ENCODE assay signal across 13 cellular contexts in the genomic region with DNA sequence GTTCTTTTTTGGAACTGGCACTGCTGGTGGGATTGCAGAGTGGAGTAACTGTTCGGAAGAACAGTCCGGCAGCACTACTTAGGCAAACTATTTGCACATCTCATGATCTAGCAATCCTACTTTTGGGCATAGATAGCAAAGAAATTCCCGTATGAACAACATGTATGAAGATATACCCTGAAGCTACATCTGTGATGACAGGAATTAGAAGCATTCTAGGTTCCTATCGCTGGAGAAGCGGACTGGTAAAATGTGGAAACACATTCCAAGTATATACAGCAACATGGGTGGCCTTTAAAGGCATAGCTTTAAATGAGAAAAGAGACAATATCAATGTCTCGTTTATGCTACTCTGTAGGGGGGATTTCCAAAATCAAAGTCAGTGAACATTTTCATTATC. TPM values are rescaled to one million over a fixed set of nuclear protein-coding genes. Genes with fewer than 3 reads are reported as not detected.
DNase-seq lines count a peak whose midpoint lies in the region; TF ChIP-seq lines count a peak whose summit lies in the region.
"Had no signal": no experiment of that assay in that cellular context is flagged by ENCODE, and none has a peak within 500 bp of the region (broad histone marks: within the 10 kb centered on the region; RNA-seq: fewer than 3 reads in every experiment).

No MANE protein-coding gene starts in this region.

- H3K27ac ChIP-seq in hepatocyte, result no peak overlapping the region
- peak overlapping the region in 1 of 5 donors; percentile 10 for H3K27ac ChIP-seq in stomach
- H3K27ac ChIP-seq in adrenal gland, result no peak overlapping the region
- H3K27ac ChIP-seq: cardiac muscle cell, SJCRH30, testis had no signal

- H3K4me1 Mint-ChIP-seq in activated T-cell treated with anti-CD3 and anti-CD28 coated beads, Interleukin-2, amount 50 U/mL, for 24 hours (ENCODE audit: low read depth), result peaks cover 59% of the 10 kb centered on the region
- H3K4me1 Mint-ChIP-seq in activated T-helper 1 cell treated with anti-CD3 and anti-CD28 coated beads, Interleukin-12 subunit alpha, Interleukin-12 subunit beta, Interleukin-2, Interleukin-4 antibody, amounts not matched to agents 30 ng/mL and 10 ng/mL and 1 ng/mL, durations not matched to agents 14 hours and 24 hours and 36 hours (ENCODE audit: low read depth), result peaks cover 67% of the 10 kb centered on the region

- no peaks in the 10 kb centered on the region for H3K9me3 Mint-ChIP-seq in activated T-cell treated with anti-CD3 and anti-CD28 coated beads, Interleukin-2, amount 50 U/mL, for 24 hours
- no peaks in the 10 kb centered on the region for H3K9me3 Mint-ChIP-seq in activated T-helper 1 cell treated with anti-CD3 and anti-CD28 coated beads, Interleukin-12 subunit alpha, Interleukin-12 subunit beta, Interleukin-2, Interleukin-4 antibody, amounts not matched to agents 30 ng/mL and 10 ng/mL and 1 ng/mL, durations not matched to agents 14 hours and 24 hours and 36 hours

- H2AFZ ChIP-seq in hepatocyte, result no peak overlapping the region

- peak overlapping the region; percentile 59 for H3K27ac Mint-ChIP-seq in activated T-cell treated with anti-CD3 and anti-CD28 coated beads, Interleukin-2, amount 50 U/mL, for 24 hours
- no peak overlapping the region for H3K27ac Mint-ChIP-seq in activated T-helper 1 cell treated with anti-CD3 and anti-CD28 coated beads, Interleukin-12 subunit alpha, Interleukin-12 subunit beta, Interleukin-2, Interleukin-4 antibody, amounts not matched to agents 30 ng/mL and 10 ng/mL and 1 ng/mL, durations not matched to agents 14 hours and 24 hours and 36 hours

- H3K9me3 ChIP-seq in hepatocyte (ENCODE audit: low read depth) (no peaks in the 10 kb centered on the region), stomach (no peaks in the 10 kb centered on the region), adrenal gland (replicated peaks in 1 of 3) (no peaks in the 10 kb centered on the region)
- H3K9me3 ChIP-seq: SJCRH30, testis had no signal

- no peaks in the 10 kb centered on the region for H3K27me3 ChIP-seq in hepatocyte
- H3K27me3 ChIP-seq in stomach, result no peaks in the 10 kb centered on the region
- no peaks in the 10 kb centered on the region for H3K27me3 ChIP-seq in adrenal gland
- H3K27me3 ChIP-seq: cardiac muscle cell, SJCRH30, testis had no signal

- no peak for TF ChIP-seq CTCF in hepatocyte (IDR thresholded peaks at IDR 0.05; ENCODE audit: poor library complexity)
- TF ChIP-seq CTCF in stomach (IDR thresholded peaks at IDR 0.05), result no peak
- no peak for TF ChIP-seq CTCF in adrenal gland (IDR thresholded peaks at IDR 0.05)

- intact Hi-C loops in activated T-helper 1 cell treated with anti-CD3 and anti-CD28 coated beads, Interleukin-12 subunit alpha, Interleukin-12 subunit beta, Interleukin-2, Interleukin-4 antibody, amounts not matched to agents 30 ng/mL and 10 ng/mL and 1 ng/mL, durations not matched to agents 14 hours and 24 hours and 36 hours (cut with micrococcal nuclease), result no loop called here
- intact Hi-C loops in stomach (cut with DNase I; ENCODE audit: low total_unique reads) (no loop called here), adrenal gland (cut with DNase I) (loop anchor here (10.0 kb wide), 1 partner anchor 263 kb away; no protein-coding TSS in a partner anchor)

- H3K4me3 ChIP-seq in hepatocyte (peak overlapping the region; percentile 7), stomach (peak overlapping the region in 3 of 4 donors; percentile 24 to 78 (median 68)), adrenal gland (peak overlapping the region in 1 of 4 donors; percentile 31)
- H3K4me3 ChIP-seq: SJCRH30, testis had no signal

- TF ChIP-seq POLR2A in stomach (IDR thresholded peaks at IDR 0.05), result no peak
- TF ChIP-seq POLR2A in adrenal gland (IDR thresholded peaks at IDR 0.05), result no peak

- H3K4me2 ChIP-seq in hepatocyte, result peak overlapping the region; percentile 87

- H4K20me1 ChIP-seq in hepatocyte (ENCODE audit: insufficient read depth, poor library complexity, severe bottlenecking), result peaks cover 45% of the 10 kb centered on the region

- WGBS in hepatocyte (ENCODE audit: low lambda C conversion rate, missing lambda C conversion rate), result 38% methylated on average over 6 of the region's 6 CpGs
- WGBS in stomach, 5 donors, result 47 to 64% (median 54%) methylated on average over 6 of the region's 6 CpGs
- 44 to 47% (median 46%) methylated on average over 6 of the region's 6 CpGs for WGBS in adrenal gland, 4 donors

- H3K4me1 ChIP-seq in hepatocyte (ENCODE audit: insufficient read depth) (peaks cover 20% of the 10 kb centered on the region), stomach (peaks cover 34 to 65% (median 45%) of the 10 kb centered on the region in 4 donors), adrenal gland (replicated peaks in 1 of 2) (peaks cover 30 to 50% of the 10 kb centered on the region in 2 donors)

- peak overlapping the region; percentile 97 for H3K4me3 Mint-ChIP-seq in activated T-cell treated with anti-CD3 and anti-CD28 coated beads, Interleukin-2, amount 50 U/mL, for 24 hours
- H3K4me3 Mint-ChIP-seq in activated T-helper 1 cell treated with anti-CD3 and anti-CD28 coated beads, Interleukin-12 subunit alpha, Interleukin-12 subunit beta, Interleukin-2, Interleukin-4 antibody, amounts not matched to agents 30 ng/mL and 10 ng/mL and 1 ng/mL, durations not matched to agents 14 hours and 24 hours and 36 hours, result peak overlapping the region; percentile 88

- no peaks in the 10 kb centered on the region for H3K27me3 Mint-ChIP-seq in activated T-cell treated with anti-CD3 and anti-CD28 coated beads, Interleukin-2, amount 50 U/mL, for 24 hours
- no peaks in the 10 kb centered on the region for H3K27me3 Mint-ChIP-seq in activated T-helper 1 cell treated with anti-CD3 and anti-CD28 coated beads, Interleukin-12 subunit alpha, Interleukin-12 subunit beta, Interleukin-2, Interleukin-4 antibody, amounts not matched to agents 30 ng/mL and 10 ng/mL and 1 ng/mL, durations not matched to agents 14 hours and 24 hours and 36 hours (ENCODE audit: insufficient read depth)

- peaks cover 74% of the 10 kb centered on the region for H3K79me2 ChIP-seq in hepatocyte

- TF ChIP-seq EP300 in stomach (IDR thresholded peaks at IDR 0.05), result no peak

- DNase-seq in activated T-cell treated with anti-CD3 and anti-CD28 coated beads, Interleukin-2, amount 50 U/mL, for 24 hours, result no peak
- no peak for DNase-seq in activated T-cell treated with anti-CD3 and anti-CD28 coated beads, Interleukin-2, amount 50 U/mL, for 48 hours
- no peak for DNase-seq in activated T-helper 1 cell treated with anti-CD3 and anti-CD28 coated beads, Interleukin-12 subunit alpha, Interleukin-12 subunit beta, Interleukin-2, Interleukin-4 antibody, amounts not matched to agents 30 ng/mL and 10 ng/mL and 1 ng/mL, durations not matched to agents 14 hours and 24 hours and 36 hours (ENCODE audit: low spot score)
- DNase-seq in hepatocyte (ENCODE audit: low spot score) (no peak), stomach (no peak), cerebellum (ENCODE audit: low spot score) (no peak), adrenal gland (no peak), dedifferentiated amniotic fluid mesenchymal stem cell (ENCODE audit: extremely low spot score) (no peak)
- DNase-seq: KBM-7, SJCRH30, testis had no signal

- no peaks in the 10 kb centered on the region for H3K9me2 ChIP-seq in hepatocyte (replicated peaks; ENCODE audit: insufficient read depth)

- peaks cover 88% of the 10 kb centered on the region for H3K36me3 Mint-ChIP-seq in activated T-cell treated with anti-CD3 and anti-CD28 coated beads, Interleukin-2, amount 50 U/mL, for 24 hours (ENCODE audit: low read depth)
- H3K36me3 Mint-ChIP-seq in activated T-helper 1 cell treated with anti-CD3 and anti-CD28 coated beads, Interleukin-12 subunit alpha, Interleukin-12 subunit beta, Interleukin-2, Interleukin-4 antibody, amounts not matched to agents 30 ng/mL and 10 ng/mL and 1 ng/mL, durations not matched to agents 14 hours and 24 hours and 36 hours (ENCODE audit: low read depth), result peaks cover 48% of the 10 kb centered on the region

- no peaks in the 10 kb centered on the region for H3K36me3 ChIP-seq in hepatocyte (replicated peaks; ENCODE audit: insufficient read depth, low read depth)
- peaks cover 23 to 25% (median 25%) of the 10 kb centered on the region in 4 donors for H3K36me3 ChIP-seq in stomach
- H3K36me3 ChIP-seq in adrenal gland (replicated peaks in 1 of 2), result peaks cover 0 to 22% of the 10 kb centered on the region in 2 donors

RNA-seq across cellular contexts. Expression of a gene that starts 3.1 kb away (rescaled TPM):
- total RNA-seq in activated T-helper 1 cell treated with anti-CD3 and anti-CD28 coated beads, Interleukin-12 subunit alpha, Interleukin-12 subunit beta, Interleukin-2, Interleukin-4 antibody, amounts not matched to agents 30 ng/mL and 10 ng/mL and 1 ng/mL, durations not matched to agents 14 hours and 24 hours and 36 hours, result 44.0 and 48.5 TPM in 2 replicates
- total RNA-seq in hepatocyte (23.3 and 28.8 TPM in 2 replicates), stomach (10 to 100 TPM in 4 of 5 donors, 1 to 10 TPM in 1; 2.9 to 49.8 (median 24.0) TPM), cerebellum (49.4 TPM), adrenal gland (10 to 100 TPM; 14.4 to 43.1 (median 23.9) TPM)
- polyA plus RNA-seq in hepatocyte (11.9 and 14.6 TPM in 2 replicates), stomach (1 to 10 TPM; 4.9 to 8.7 (median 6.5) TPM), adrenal gland (10 to 100 TPM in 1 of 3 donors, 1 to 10 TPM in 2; 6.9 to 15.1 (median 9.4) TPM)

RNA-seq across cellular contexts. Expression of a gene that starts 3.3 kb away (rescaled TPM):
- 43.7 and 46.3 TPM in 2 replicates for total RNA-seq in activated T-helper 1 cell treated with anti-CD3 and anti-CD28 coated beads, Interleukin-12 subunit alpha, Interleukin-12 subunit beta, Interleukin-2, Interleukin-4 antibody, amounts not matched to agents 30 ng/mL and 10 ng/mL and 1 ng/mL, durations not matched to agents 14 hours and 24 hours and 36 hours
- total RNA-seq in hepatocyte, result 10.4 and 11.9 TPM in 2 replicates
- 3.3 and 4.7 TPM in 2 replicates for polyA plus RNA-seq in hepatocyte
- 10 to 100 TPM in 2 of 5 donors, 1 to 10 TPM in 3; 1.3 to 16.3 (median 6.2) TPM for total RNA-seq in stomach
- polyA plus RNA-seq in stomach, result 1 to 10 TPM in 2 of 3 donors, under 1 TPM in 1; 0.61 to 5.3 (median 2.5) TPM
- 41.3 TPM for total RNA-seq in cerebellum
- 1 to 10 TPM in 2 of 8 donors, under 1 TPM in 6; 0.17 to 1.6 (median 0.74) TPM for total RNA-seq in adrenal gland
- 1 to 10 TPM in 1 of 3 donors, under 1 TPM in 2; 0.24 to 1.3 (median 0.37) TPM for polyA plus RNA-seq in adrenal gland

RNA-seq across cellular contexts. Expression of a gene that starts 26.0 kb away (rescaled TPM):
- total RNA-seq in activated T-helper 1 cell treated with anti-CD3 and anti-CD28 coated beads, Interleukin-12 subunit alpha, Interleukin-12 subunit beta, Interleukin-2, Interleukin-4 antibody, amounts not matched to agents 30 ng/mL and 10 ng/mL and 1 ng/mL, durations not matched to agents 14 hours and 24 hours and 36 hours, result not detected in 2 replicates
- total RNA-seq in hepatocyte, result not detected in 2 replicates
- polyA plus RNA-seq in hepatocyte, result not detected in 2 replicates
- under 1 TPM in 1 of 5 donors, not detected in 4; 0.18 TPM for total RNA-seq in stomach
- polyA plus RNA-seq in stomach, result under 1 TPM in 1 of 3 donors, not detected in 2; 0.08 TPM
- total RNA-seq in cerebellum, result 2.3 TPM
- under 1 TPM in 3 of 8 donors, not detected in 5; under 0.01 to 0.17 (median 0.11) TPM for total RNA-seq in adrenal gland
- polyA plus RNA-seq in adrenal gland, result under 1 TPM; 0.03 to 0.08 (median 0.04) TPM
- total RNA-seq: cardiac muscle cell, mucosa of gallbladder had no signal
- polyA plus RNA-seq: cardiac muscle cell had no signal

Comparison
In these comparisons a context has a peak if more than half of its experiments do, and no peak if none do; other contexts are left out.
1. intact Hi-C loops: an anchor here in adrenal gland (10.0 kb wide); none called in activated T-helper 1 cell treated with anti-CD3 and anti-CD28 coated beads, Interleukin-12 subunit alpha, Interleukin-12 subunit beta, Interleukin-2, Interleukin-4 antibody, amounts not matched to agents 30 ng/mL and 10 ng/mL and 1 ng/mL, durations not matched to agents 14 hours and 24 hours and 36 hours and stomach.